ENCODE assay signal across 1 cellular context in genomic region chr5:140251527-140251973, GRCh38.
TF ChIP-seq lines count a peak whose summit lies in the region.

No MANE protein-coding gene starts in this region.

TF ChIP-seq in HepG2, 621 proteins besides CTCF, POLR2A, EP300 and RAD21 (continued from another document):
- TF ChIP-seq ZBTB43 (CRISPR knock-in tag; conservative IDR thresholded peaks at IDR 0.05) (no peak), RFX1 (IDR thresholded peaks at IDR 0.05) (no peak), HNF4G (IDR thresholded peaks at IDR 0.05; ENCODE audit: borderline replicate concordance, low read depth, low read length) (no peak), HNF4G (CRISPR knock-in tag; IDR thresholded peaks at IDR 0.05; ENCODE audit: borderline replicate concordance, low read depth) (no peak), ZNF780A (CRISPR knock-in tag; IDR thresholded peaks at IDR 0.05) (no peak), ZNF615 (CRISPR knock-in tag; IDR thresholded peaks at IDR 0.05; ENCODE audit: borderline replicate concordance) (no peak), KMT2A (CRISPR knock-in tag; IDR thresholded peaks at IDR 0.05) (no peak), ZNF350 (CRISPR knock-in tag; IDR thresholded peaks at IDR 0.05; ENCODE audit: borderline replicate concordance, low read depth) (no peak), SP140L (CRISPR knock-in tag; IDR thresholded peaks at IDR 0.05; ENCODE audit: borderline replicate concordance) (no peak), ZNF33B (CRISPR knock-in tag; IDR thresholded peaks at IDR 0.05) (no peak)
- TF ChIP-seq, protein P1, sequence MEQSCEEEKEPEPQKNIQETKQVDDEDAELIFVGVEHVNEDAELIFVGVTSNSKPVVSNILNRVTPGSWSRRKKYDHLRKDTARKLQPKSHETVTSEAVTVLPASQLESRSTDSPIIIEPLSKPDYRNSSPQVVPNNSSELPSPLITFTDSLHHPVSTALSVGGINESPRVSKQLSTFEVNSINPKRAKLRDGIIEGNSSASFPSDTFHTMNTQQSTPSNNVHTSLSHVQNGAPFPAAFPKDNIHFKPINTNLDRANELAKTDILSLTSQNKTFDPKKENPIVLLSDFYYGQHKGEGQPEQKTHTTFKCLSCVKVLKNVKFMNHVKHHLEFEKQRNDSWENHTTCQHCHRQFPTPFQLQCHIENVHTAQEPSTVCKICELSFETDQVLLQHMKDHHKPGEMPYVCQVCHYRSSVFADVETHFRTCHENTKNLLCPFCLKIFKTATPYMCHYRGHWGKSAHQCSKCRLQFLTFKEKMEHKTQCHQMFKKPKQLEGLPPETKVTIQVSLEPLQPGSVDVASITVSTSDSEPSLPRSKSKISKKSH (CRISPR knock-in tag; IDR thresholded peaks at IDR 0.05; ENCODE audit: borderline replicate concordance) = no peak
TF ChIP-seq in HepG2: peak in this region for 0.
